ENCODE assay signal across 8 cellular contexts in the genomic region with DNA sequence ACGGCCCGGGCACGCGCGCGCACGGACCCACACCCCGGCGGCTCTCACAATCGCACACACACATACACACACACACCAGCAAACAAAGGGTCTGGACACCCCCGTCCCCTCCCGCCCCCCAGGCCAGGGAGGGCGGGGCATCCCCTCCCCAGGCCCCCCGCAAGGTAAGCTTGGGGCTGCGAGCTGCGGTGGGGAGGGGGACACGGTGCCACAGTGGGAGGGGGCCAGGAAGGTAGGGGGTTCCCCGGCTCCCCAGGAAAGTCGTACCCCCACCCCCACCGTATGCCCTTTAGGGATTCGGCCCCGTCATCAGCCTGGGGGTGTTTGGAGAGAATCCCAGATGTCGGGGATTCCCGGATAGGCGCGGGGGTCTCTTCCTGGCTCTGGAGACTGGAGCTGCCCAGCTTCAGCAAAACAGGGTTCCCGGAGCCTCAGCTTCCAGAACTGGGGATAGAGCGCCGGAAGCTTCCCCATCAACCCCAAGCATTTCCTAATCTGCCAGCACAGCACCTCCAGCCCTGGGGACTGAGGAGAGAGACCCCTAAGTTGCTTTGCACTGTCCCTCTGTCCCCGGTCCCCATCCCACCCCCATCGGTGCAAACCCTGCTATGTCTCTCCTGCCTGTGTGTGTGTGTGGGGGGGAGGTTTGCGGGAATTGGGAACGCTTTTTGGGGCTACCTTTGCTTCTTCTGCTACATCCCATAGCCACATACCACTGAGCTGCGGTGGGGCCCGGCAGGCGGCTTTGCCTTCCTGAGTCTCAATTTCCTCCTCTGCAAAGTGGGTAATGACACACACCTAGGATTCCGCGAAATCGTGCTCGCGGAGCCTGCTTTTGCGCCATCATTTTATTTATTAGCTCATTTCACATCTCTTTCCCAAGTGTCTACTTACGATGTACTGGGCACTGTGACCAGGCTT. TPM values are rescaled to one million over a fixed set of nuclear protein-coding genes. Genes with fewer than 3 reads are reported as not detected.
DNase-seq lines count a peak whose midpoint lies in the region; ATAC-seq and TF ChIP-seq lines count a peak whose summit lies in the region.

No MANE protein-coding gene starts in this region.

- H3K9me3 Mint-ChIP-seq in CD4-positive, alpha-beta T cell: no peaks in the 10 kb centered on the region
- H3K9me3 Mint-ChIP-seq in neural crest cell: no peaks in the 10 kb centered on the region

- no peaks in the 10 kb centered on the region for H3K27me3 ChIP-seq in CD4-positive, alpha-beta T cell (ENCODE audit: control insufficient read depth, insufficient read depth, low read length)
- H3K27me3 ChIP-seq in PC-3 (ENCODE audit: low read length): no peaks in the 10 kb centered on the region

- H3K4me3 ChIP-seq in PC-3 (ENCODE audit: low read length): peak overlapping the region; percentile 98

- H2AFZ ChIP-seq in PC-3 (ENCODE audit: low read length): peak overlapping the region; percentile 97

- no peaks in the 10 kb centered on the region for H3K9me3 ChIP-seq in CD4-positive, alpha-beta T cell (ENCODE audit: control insufficient read depth, low read length)
- H3K9me3 ChIP-seq in PC-3 (ENCODE audit: low read length): no peaks in the 10 kb centered on the region

- H3K4me2 ChIP-seq in PC-3 (ENCODE audit: low read length): peak overlapping the region; percentile 98

- H3K9me2 ChIP-seq in PC-3 (replicated peaks; ENCODE audit: low read length): no peaks in the 10 kb centered on the region

- intact Hi-C loops in CD4-positive, alpha-beta T cell (cut with DNase I, micrococcal nuclease): loop anchor here (1.0 to 10.0 kb wide), 9 partner anchors 11 to 570 kb away; partner anchors contain the start of genes CDKN2D (in 2 of the 2), KRI1 (in 2 of the 2), ANGPTL6 (in 1 of the 2) and PIN1 (in 1 of the 2)
- intact Hi-C loops in PC-3 (cut with micrococcal nuclease): loop anchor here (1.0 to 2.0 kb wide), 3 partner anchors 19 to 72 kb away; no protein-coding TSS in a partner anchor

- peaks cover 16% of the 10 kb centered on the region for H4K20me1 ChIP-seq in PC-3 (ENCODE audit: low read length)

- H3F3A ChIP-seq in PC-3 (ENCODE audit: low read length, unreplicated experiment): peaks cover 3% of the 10 kb centered on the region

- CTCF ChIA-PET in CD4-positive, alpha-beta T cell (lab: Charles Lee): interaction anchor here (0.7 to 8.2 kb wide), 9 partner anchors 10 to 292 kb away, joined by 3 to 129 read pairs (median 4); partner anchors contain the start of gene PDE4A
- CTCF ChIA-PET in PC-3 (lab: Charles Lee): interaction anchor here (1.5 kb wide), 1 partner anchor 13 kb away, joined by 6 read pairs; no protein-coding TSS in a partner anchor

- peak in 3 of 10 experiments; percentile 42 to 56 (median 50) for DNase-seq in CD4-positive, alpha-beta T cell
- DNase-seq in PC-3 (no peak), neural crest cell (ENCODE audit: low read depth, low spot score) (no peak), foreskin melanocyte (no peak), NCI-H524 treated with DMSO at 0.1 percent for 48 hours (lab: John Stamatoyannopoulos, UW) (no peak)
- peak; percentile 44 for DNase-seq in central memory CD4-positive, alpha-beta T cell

- H3K27ac Mint-ChIP-seq in CD4-positive, alpha-beta T cell: peak overlapping the region; percentile 97
- peak overlapping the region; percentile 67 for H3K27ac Mint-ChIP-seq in neural crest cell (ENCODE audit: unreplicated experiment)

- H3K9ac ChIP-seq in PC-3 (ENCODE audit: low read length): 0 out of 2 replicates have a peak overlapping the region, but pooled peaks have one; percentile 96

- peaks cover 8% of the 10 kb centered on the region; the same call in 1 of the 2 replicates for H3K36me3 ChIP-seq in PC-3 (ENCODE audit: low read depth, low read length)

- H3K27me3 Mint-ChIP-seq in CD4-positive, alpha-beta T cell: peaks cover 3% of the 10 kb centered on the region
- H3K27me3 Mint-ChIP-seq in neural crest cell (ENCODE audit: low read depth): peaks cover 44% of the 10 kb centered on the region

- POLR2A ChIA-PET in CD4-positive, alpha-beta T cell (lab: Charles Lee): interaction anchor here (0.8 to 4.7 kb wide), 6 partner anchors 11 to 134 kb away, joined by 4 to 27 read pairs (median 11); partner anchors contain the start of genes ICAM1 and PDE4A
- POLR2A ChIA-PET in PC-3 (lab: Charles Lee; ENCODE audit: unreplicated experiment): no interaction called here

- H3K36me3 Mint-ChIP-seq in CD4-positive, alpha-beta T cell (ENCODE audit: low read depth): peaks cover 30% of the 10 kb centered on the region
- H3K36me3 Mint-ChIP-seq in neural crest cell (ENCODE audit: low read depth): no peaks in the 10 kb centered on the region

- ATAC-seq in CD4-positive, alpha-beta T cell (ENCODE audit: poor library complexity): no peak
- ATAC-seq in PC-3 (no peak), HG02588 (IDR thresholded peaks at IDR 0.05; ENCODE audit: unreplicated experiment) (no peak), GM21576 (IDR thresholded peaks at IDR 0.05; ENCODE audit: unreplicated experiment) (no peak)

- H3K4me1 ChIP-seq in PC-3 (ENCODE audit: insufficient read depth, low read length): peaks cover 21% of the 10 kb centered on the region

- peaks cover 33% of the 10 kb centered on the region for H3K79me2 ChIP-seq in PC-3 (ENCODE audit: low read length)

- TF ChIP-seq CTCF in CD4-positive, alpha-beta T cell (IDR thresholded peaks at IDR 0.05): no peak
- TF ChIP-seq CTCF in PC-3 (conservative IDR thresholded peaks at IDR 0.05; ENCODE audit: low read depth, low read length) (no peak), neural crest cell (conservative IDR thresholded peaks at IDR 0.05) (no peak)

- no TSS peak for BruUV-seq in PC-3 (replicated peaks; lab: Mats Ljungman, UMichigan)

- peaks cover 83% of the 10 kb centered on the region for H3K4me1 Mint-ChIP-seq in CD4-positive, alpha-beta T cell (ENCODE audit: low read depth)
- H3K4me1 Mint-ChIP-seq in neural crest cell: peaks cover 34% of the 10 kb centered on the region

- H3K4me3 Mint-ChIP-seq in CD4-positive, alpha-beta T cell: peak overlapping the region; percentile 98
- H3K4me3 Mint-ChIP-seq in neural crest cell: peak overlapping the region; percentile 98

- peak overlapping the region; percentile 16 for H3K27ac ChIP-seq in CD4-positive, alpha-beta T cell (ENCODE audit: low read depth, low read length)
- H3K27ac ChIP-seq in PC-3 (ENCODE audit: low read length): no peak overlapping the region

RNA-seq across cellular contexts. Expression of gene CDC37, which starts 1.8 kb away (rescaled TPM):
- total RNA-seq in CD4-positive, alpha-beta T cell: 100 to 1,000 TPM; 162 to 164 TPM
- 560 and 709 TPM in 2 replicates for total RNA-seq in PC-3 (2014; rRNA removed)
- total RNA-seq in neural crest cell: 164 TPM in 2 replicates

RNA-seq across cellular contexts. Expression of gene PDE4A, which starts 15.2 kb away (rescaled TPM):
- total RNA-seq in CD4-positive, alpha-beta T cell: 1 to 10 TPM; 1.5 to 2.1 TPM
- total RNA-seq in PC-3 (2014; rRNA removed): 2.8 and 3.1 TPM in 2 replicates
- 1.5 and 2.1 TPM in 2 replicates for total RNA-seq in neural crest cell

RNA-seq across cellular contexts. Expression of gene TYK2, which starts 24.8 kb away (rescaled TPM):
- 100 to 1,000 TPM; 229 to 253 TPM for total RNA-seq in CD4-positive, alpha-beta T cell
- 177 and 201 TPM in 2 replicates for total RNA-seq in PC-3 (2014; rRNA removed)
- total RNA-seq in neural crest cell: 100 and 103 TPM in 2 replicates
